Comparison of ENCODE assay signal across 17 cellular contexts in the genomic region with DNA sequence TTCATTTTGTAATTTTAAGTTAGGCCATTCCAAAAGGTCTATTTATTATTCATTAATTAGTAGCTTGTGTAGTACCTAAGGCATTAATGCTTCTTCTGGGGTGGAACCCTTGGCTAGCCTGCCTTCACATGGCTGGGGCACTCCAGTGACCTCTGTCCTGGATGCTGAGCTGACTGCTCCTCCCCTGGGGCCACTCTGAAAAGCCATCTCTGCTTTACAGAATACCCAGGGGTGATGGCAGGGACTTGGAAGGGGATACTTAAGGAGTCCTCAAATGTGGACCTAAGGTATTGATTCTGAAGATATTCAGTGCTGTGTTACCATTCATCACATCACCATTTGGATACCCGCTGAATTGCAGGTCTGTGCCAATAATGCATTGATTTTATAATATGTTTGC.
A peak's percentile ranks its signal among the peaks of the same experiment; 100 is the strongest.
DNase-seq lines count a peak whose midpoint lies in the region; ATAC-seq and TF ChIP-seq lines count a peak whose summit lies in the region.
"Had no signal": no experiment of that assay in that cellular context is flagged by ENCODE, and none has a peak within 500 bp of the region (broad histone marks: within the 10 kb centered on the region; RNA-seq: fewer than 3 reads in every experiment).

No MANE protein-coding gene starts in this region.

- H3K36me3 ChIP-seq in mammary epithelial cell (ENCODE audit: insufficient read depth, low read length): no peaks in the 10 kb centered on the region
- no peaks in the 10 kb centered on the region for H3K36me3 ChIP-seq in esophagus muscularis mucosa
- H3K36me3 ChIP-seq: BLaER1 had no signal

- H3K27ac Mint-ChIP-seq in MCF 10A (ENCODE audit: low read depth, unreplicated experiment): no peak overlapping the region
- H3K27ac Mint-ChIP-seq: CD14-positive monocyte; CD4-positive, alpha-beta memory T cell had no signal

- H3K9me3 ChIP-seq in mammary epithelial cell (replicated peaks; ENCODE audit: insufficient read depth, low read length) (no peaks in the 10 kb centered on the region), esophagus muscularis mucosa (peaks cover 0 to 12% (median 4%) of the 10 kb centered on the region in 4 donors)

- H2AFZ ChIP-seq in mammary epithelial cell (ENCODE audit: low read depth, low read length): no peak overlapping the region

- in situ Hi-C loops in mammary epithelial cell (cut with MboI; ENCODE audit: low sequenced_read_pairs in 2 of 2): no loop called here

- H3K79me2 ChIP-seq in mammary epithelial cell (ENCODE audit: insufficient read depth, low read length): no peaks in the 10 kb centered on the region

- H3K4me2 ChIP-seq in mammary epithelial cell (ENCODE audit: insufficient read depth, low read depth, low read length): peak overlapping the region; percentile 10
- H3K4me2 ChIP-seq: BLaER1 had no signal

- TSS peak; percentile 77 for BruUV-seq in mammary epithelial cell (replicated peaks; lab: Mats Ljungman, UMichigan)
- BruUV-seq in MCF 10A (replicated peaks; lab: Mats Ljungman, UMichigan): no TSS peak

- POLR2A ChIA-PET in MCF 10A (lab: Yijun Ruan, JAX) (interaction anchor here (1.0 to 2.7 kb wide), 7 partner anchors 9 to 52 kb away, joined by 3 to 9 read pairs (median 4); no protein-coding TSS in a partner anchor), RWPE1 (lab: Yijun Ruan, JAX; ENCODE audit: low non-redundant PET) (no interaction called here)

- intact Hi-C loops in mammary epithelial cell (cut with micrococcal nuclease): no loop called here
- intact Hi-C loops in MCF 10A (cut with micrococcal nuclease): no loop called here
- intact Hi-C loops in esophagus muscularis mucosa (cut with DNase I): no loop called here
- intact Hi-C loops in left cardiac atrium (cut with DNase I): no loop called here

- no peaks in the 10 kb centered on the region for H3K27me3 Mint-ChIP-seq in MCF 10A (ENCODE audit: insufficient read depth, unreplicated experiment)

- TF ChIP-seq EP300 in esophagus muscularis mucosa (IDR thresholded peaks at IDR 0.05): no peak

- peaks cover 38% of the 10 kb centered on the region for H3K4me1 ChIP-seq in mammary epithelial cell (ENCODE audit: insufficient read depth, low read length)
- H3K4me1 ChIP-seq in esophagus muscularis mucosa: no peaks in the 10 kb centered on the region

- TF ChIP-seq CTCF in mammary epithelial cell (conservative IDR thresholded peaks at IDR 0.05 in 1 of 2, IDR thresholded peaks at IDR 0.05 in 1 of 2; ENCODE audit: extremely low read depth in 1 of 2, insufficient read depth in 1 of 2, low read depth in 1 of 2, low read length in 2 of 2): no peak
- no peak for TF ChIP-seq CTCF in MCF 10A (IDR thresholded peaks at IDR 0.05; ENCODE audit: unreplicated experiment)
- no peak for TF ChIP-seq CTCF in RWPE1 (conservative IDR thresholded peaks at IDR 0.05; ENCODE audit: low read depth)
- no peak for TF ChIP-seq CTCF in esophagus muscularis mucosa (IDR thresholded peaks at IDR 0.05)

- no peaks in the 10 kb centered on the region for H3K36me3 Mint-ChIP-seq in MCF 10A (ENCODE audit: insufficient read depth, unreplicated experiment)
- H3K36me3 Mint-ChIP-seq: CD14-positive monocyte; CD4-positive, alpha-beta memory T cell had no signal

- WGBS in mammary epithelial cell (ENCODE audit: low coverage, missing lambda C conversion rate): 36% methylated on average over 1 of the region's 1 CpG
- WGBS in esophagus muscularis mucosa: 86% methylated on average over 1 of the region's 1 CpG

- peaks cover 22% of the 10 kb centered on the region for H3K4me1 Mint-ChIP-seq in MCF 10A (ENCODE audit: insufficient read depth, unreplicated experiment)
- H3K4me1 Mint-ChIP-seq: CD14-positive monocyte; CD4-positive, alpha-beta memory T cell had no signal

- no peak overlapping the region for H3K4me3 ChIP-seq in mammary epithelial cell (replicated peaks in 1 of 3; ENCODE audit: insufficient read depth in 1 of 3, low read depth in 2 of 3, low read length in 3 of 3)
- no peak overlapping the region for H3K4me3 ChIP-seq in esophagus muscularis mucosa
- H3K4me3 ChIP-seq: BLaER1 had no signal

- H3K9me3 Mint-ChIP-seq in MCF 10A (ENCODE audit: unreplicated experiment): peaks cover 10% of the 10 kb centered on the region

- H3K27me3 ChIP-seq in mammary epithelial cell (ENCODE audit: insufficient read depth, low read length) (no peaks in the 10 kb centered on the region), esophagus muscularis mucosa (peaks cover 0 to 36% (median 0%) of the 10 kb centered on the region in 4 donors)
- H3K27me3 ChIP-seq: BLaER1 had no signal

- no peak overlapping the region for H3K4me3 Mint-ChIP-seq in MCF 10A (ENCODE audit: unreplicated experiment)
- H3K4me3 Mint-ChIP-seq: CD14-positive monocyte; CD4-positive, alpha-beta memory T cell had no signal

- peak overlapping the region; percentile 14 for H3K27ac ChIP-seq in mammary epithelial cell (ENCODE audit: insufficient read depth, low read depth, low read length)
- peak overlapping the region; percentile 50 for H3K27ac ChIP-seq in RWPE1
- H3K27ac ChIP-seq in esophagus muscularis mucosa (replicated peaks in 1 of 4): no peak overlapping the region
- H3K27ac ChIP-seq: 22Rv1, BLaER1 had no signal

- H3K9ac ChIP-seq in mammary epithelial cell (ENCODE audit: insufficient read depth, low read length): no peak overlapping the region
- H3K9ac ChIP-seq: BLaER1 had no signal

- DNase-seq in mammary epithelial cell (no peak), MCF 10A (ENCODE audit: unreplicated experiment) (no peak), RWPE1 (ENCODE audit: low spot score) (no peak), esophagus muscularis mucosa (ENCODE audit: extremely low spot score) (peak; percentile 37), left cardiac atrium (no peak)
- DNase-seq: CD4-positive, alpha-beta memory T cell; DMS153; DMS79; GDM1; GOT3; H7 had no signal

- ATAC-seq in HG02610 (IDR thresholded peaks at IDR 0.05; ENCODE audit: unreplicated experiment) (no peak), left cardiac atrium (no peak), GM19463 (IDR thresholded peaks at IDR 0.05; ENCODE audit: unreplicated experiment) (no peak), HG02840 (IDR thresholded peaks at IDR 0.05; ENCODE audit: low FRiP score, unreplicated experiment) (no peak)

- CTCF ChIA-PET in mammary epithelial cell (lab: Charles Lee; ENCODE audit: low non-redundant PET): no interaction called here
- CTCF ChIA-PET in MCF 10A (lab: Yijun Ruan, JAX): interaction anchor here (1.0 to 4.0 kb wide), 6 partner anchors 9 to 125 kb away, joined by 3 to 18 read pairs (median 3); no protein-coding TSS in a partner anchor
- CTCF ChIA-PET in RWPE1 (lab: Yijun Ruan, JAX): interaction anchor here (0.5 to 1.1 kb wide), 4 partner anchors 22 to 125 kb away, joined by 3 to 5 read pairs (median 4); no protein-coding TSS in a partner anchor

- dilution Hi-C loops in mammary epithelial cell (cut with HindIII; ENCODE audit: low sequenced_read_pairs): no loop called here

- no peaks in the 10 kb centered on the region for H4K20me1 ChIP-seq in mammary epithelial cell (ENCODE audit: insufficient read depth, low read length)
- H4K20me1 ChIP-seq: BLaER1 had no signal

- TF ChIP-seq POLR2A in esophagus muscularis mucosa (IDR thresholded peaks at IDR 0.05; ENCODE audit: low read depth): no peak

Comparison
In these comparisons a context has a peak if more than half of its experiments do, and no peak if none do; other contexts are left out.
1. H3K27ac ChIP-seq: peak in mammary epithelial cell (single experiment) and RWPE1 (single experiment); none in esophagus muscularis mucosa (0 of 4).